In the genomic region with DNA sequence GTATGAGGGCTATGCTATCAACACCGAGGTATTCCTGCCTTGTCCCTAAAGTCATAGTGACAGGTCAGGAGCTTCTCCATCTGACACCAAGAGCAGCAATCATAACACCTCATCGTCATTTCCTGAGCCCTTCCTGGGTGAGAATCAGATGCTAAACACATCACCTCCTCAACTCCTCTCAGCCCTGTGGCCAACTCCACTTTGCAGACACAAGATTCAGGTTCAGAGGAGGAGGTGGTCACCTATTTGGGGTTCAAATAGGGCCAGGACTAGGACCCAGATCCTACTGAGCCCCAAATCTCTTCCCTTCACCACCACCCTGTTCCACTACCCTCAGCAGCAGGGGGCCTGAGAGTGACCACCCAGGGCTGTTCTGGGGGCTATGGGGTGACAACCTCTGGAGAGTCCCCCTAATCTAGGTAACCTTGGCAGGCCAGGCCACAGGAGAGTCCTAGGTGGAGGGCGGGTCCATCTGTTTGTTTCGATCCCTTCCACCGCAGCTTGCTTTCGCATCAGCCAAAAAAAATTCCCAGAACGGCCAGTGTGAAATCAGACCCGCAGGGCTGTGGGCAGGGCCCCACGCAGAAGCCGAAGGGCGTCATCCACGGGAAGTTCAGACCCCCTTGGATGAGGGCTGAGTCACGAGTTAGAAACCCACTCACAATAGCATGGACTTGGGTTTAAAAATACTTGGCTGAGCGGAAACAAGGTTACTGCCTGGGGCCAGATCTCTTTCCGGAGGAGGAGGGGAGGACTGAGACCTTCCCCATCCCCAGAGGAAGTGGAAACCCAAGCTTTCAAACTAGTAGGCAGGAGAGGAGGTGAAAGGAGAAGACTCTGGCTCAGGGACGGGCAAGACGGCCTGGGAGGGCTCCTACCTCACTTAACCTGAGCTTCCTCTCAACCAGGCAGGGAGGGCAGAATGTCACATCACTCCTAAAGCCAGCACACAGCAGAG, we compare ENCODE assay signal across 8 cellular contexts. TPM values are rescaled to one million over a fixed set of nuclear protein-coding genes. Genes with fewer than 3 reads are reported as not detected.
DNase-seq lines count a peak whose midpoint lies in the region; ATAC-seq, FAIRE-seq and TF ChIP-seq lines count a peak whose summit lies in the region.

No MANE protein-coding gene starts in this region.

- H3K27ac Mint-ChIP-seq in activated B cell treated with CpG ODN at 0.5 μM for 24 hours: peak overlapping the region; percentile 96

- H3K4me3 ChIP-seq in H1 (ENCODE audit: extremely low read depth in 1 of 4, insufficient read depth in 2 of 4, low read depth in 3 of 4, low read length in 4 of 4) (no peak overlapping the region), neuronal stem cell (ENCODE audit: low read length in 2 of 2) (no peak overlapping the region), uterus (no peak overlapping the region)

- H3K27me3 Mint-ChIP-seq in activated B cell treated with CpG ODN at 0.5 μM for 24 hours: no peaks in the 10 kb centered on the region

- no peak overlapping the region for H3K23ac ChIP-seq in H1 (ENCODE audit: insufficient read length)
- no peak overlapping the region for H3K23ac ChIP-seq in neuronal stem cell (ENCODE audit: low read depth, low read length, poor library complexity)

- 86% methylated on average over 17 of the region's 17 CpGs; no CpG with 5 or more reads in 1 of the 2 experiments for WGBS in H1 (ENCODE audit: extremely low coverage in 1 of 2, insufficient coverage in 1 of 2, insufficient read length in 1 of 2, insufficient replicate concordance in 2 of 2, low coverage in 1 of 2, low lambda C conversion rate in 2 of 2, missing lambda C conversion rate in 1 of 2), 2 experiments
- no CpG with 5 or more reads among the region's 17 CpGs for WGBS in neuronal stem cell (ENCODE audit: extremely low coverage in 2 of 2, insufficient read length in 2 of 2, insufficient replicate concordance in 1 of 2), 2 donors

- no peak overlapping the region for H2BK12ac ChIP-seq in H1 (ENCODE audit: low read depth, low read length)
- H2BK12ac ChIP-seq in neuronal stem cell (ENCODE audit: low read length): no peak overlapping the region

- peaks cover 0 to 22% (median 7%) of the 10 kb centered on the region in 4 experiments; a peak in 4 of 7 replicates for H3K4me1 ChIP-seq in H1 (replicated peaks in 1 of 4; ENCODE audit: control insufficient read depth in 3 of 4, insufficient read depth in 4 of 4, low read length in 3 of 4)
- peaks cover 5 to 10% of the 10 kb centered on the region in 2 donors for H3K4me1 ChIP-seq in neuronal stem cell (ENCODE audit: control insufficient read depth in 2 of 2, insufficient read depth in 1 of 2, low read depth in 1 of 2, low read length in 2 of 2)
- no peaks in the 10 kb centered on the region for H3K4me1 ChIP-seq in uterus

- H3K9me3 Mint-ChIP-seq in activated B cell treated with CpG ODN at 0.5 μM for 24 hours: no peaks in the 10 kb centered on the region

- H3K4me1 Mint-ChIP-seq in activated B cell treated with CpG ODN at 0.5 μM for 24 hours: peaks cover 90% of the 10 kb centered on the region

- intact Hi-C loops in activated B cell treated with CpG ODN at 0.5 μM for 24 hours (cut with micrococcal nuclease) (loop anchor here (1.0 kb wide), 1 partner anchor 8 kb away; no protein-coding TSS in a partner anchor), uterus (cut with DNase I; ENCODE audit: low total_unique reads) (no loop called here)

- H2BK15ac ChIP-seq in H1 (ENCODE audit: low read length): 0 out of 2 replicates have a peak overlapping the region, but pooled peaks have one; percentile 75
- H2BK15ac ChIP-seq in neuronal stem cell (ENCODE audit: low read length): no peak overlapping the region

- H4K5ac ChIP-seq in H1 (ENCODE audit: insufficient read length, low read depth, low read length): no peak overlapping the region

- no peak for TF ChIP-seq POLR2A in H1 (IDR thresholded peaks at IDR 0.05; ENCODE audit: control extremely low read depth in 1 of 2, low read depth in 2 of 2, low read length in 2 of 2)
- TF ChIP-seq POLR2A in uterus (IDR thresholded peaks at IDR 0.05): no peak

- CTCF ChIA-PET in activated B cell treated with CpG ODN at 0.5 μM for 24 hours (lab: Charles Lee) (interaction anchor here (1.4 to 2.1 kb wide), 2 partner anchors 9 to 68 kb away, joined by 4 to 8 read pairs; a partner anchor contains a TSS), H1 (lab: Charles Lee; ENCODE audit: partially characterized antibody) (interaction anchor here (0.9 to 2.0 kb wide), 7 partner anchors 10 to 112 kb away, joined by 3 to 16 read pairs (median 5); a partner anchor contains a TSS)

- TF ChIP-seq RAD21 in H1 (IDR thresholded peaks at IDR 0.05 in 1 of 2, conservative IDR thresholded peaks at IDR 0.05 in 1 of 2; ENCODE audit: low read depth in 2 of 2, low read length in 2 of 2): no peak

- no peaks in the 10 kb centered on the region for H3K36me3 ChIP-seq in H1 (ENCODE audit: control insufficient read depth in 2 of 4, insufficient read depth in 4 of 4, low read length in 3 of 4)
- peaks cover 0 to 3% of the 10 kb centered on the region in 2 donors for H3K36me3 ChIP-seq in neuronal stem cell (replicated peaks in 1 of 2; ENCODE audit: control insufficient read depth in 2 of 2, insufficient read depth in 2 of 2, low read length in 2 of 2)
- H3K36me3 ChIP-seq in uterus: no peaks in the 10 kb centered on the region

- POLR2A ChIA-PET in activated B cell treated with CpG ODN at 0.5 μM for 24 hours (lab: Charles Lee): interaction anchor here (0.5 to 2.9 kb wide), 11 partner anchors 8 to 582 kb away, joined by 3 to 25 read pairs (median 5); a partner anchor contains a TSS
- POLR2A ChIA-PET in H1 (lab: Charles Lee; ENCODE audit: partially characterized antibody): interaction anchor here (1.2 to 2.3 kb wide), 2 partner anchors 9 kb away, joined by 3 to 8 read pairs; a partner anchor contains a TSS

- H2BK120ac ChIP-seq in H1 (replicated peaks; ENCODE audit: low read depth, low read length): no peak overlapping the region
- no peak overlapping the region for H2BK120ac ChIP-seq in neuronal stem cell (ENCODE audit: low read depth, low read length)

- H3K18ac ChIP-seq in H1 (ENCODE audit: extremely low read depth, low read length) (0 out of 2 replicates have a peak overlapping the region, but pooled peaks have one; percentile 9), neuronal stem cell (ENCODE audit: low read length) (peak overlapping the region; percentile 40)

- no peak overlapping the region for H2AK5ac ChIP-seq in H1 (ENCODE audit: low read depth, low read length)
- no peak overlapping the region for H2AK5ac ChIP-seq in neuronal stem cell (ENCODE audit: low read depth, low read length)

- H2BK5ac ChIP-seq in H1 (ENCODE audit: low read depth, low read length) (peak overlapping the region; percentile 76), neuronal stem cell (ENCODE audit: low read length) (no peak overlapping the region)

- H3K14ac ChIP-seq in H1 (ENCODE audit: insufficient read length) (no peak overlapping the region), neuronal stem cell (ENCODE audit: low read length) (no peak overlapping the region)

- ATAC-seq in HG03457 (IDR thresholded peaks at IDR 0.05; ENCODE audit: unreplicated experiment): peak; percentile 27
- peak; percentile 10 for ATAC-seq in activated B cell treated with CpG ODN at 0.5 μM for 24 hours (ENCODE audit: low read depth)

- H4K20me1 ChIP-seq in H1 (replicated peaks in 1 of 2; ENCODE audit: control insufficient read depth in 1 of 2, insufficient read depth in 2 of 2, low read length in 2 of 2): peaks cover 0 to 2% of the 10 kb centered on the region in 2 experiments

- 0 out of 2 replicates have a peak, but pooled peaks cover 3% of the 10 kb centered on the region for H3K23me2 ChIP-seq in H1 (ENCODE audit: low read depth, low read length)

- H2AFZ ChIP-seq in H1 (ENCODE audit: low read length) (no peak overlapping the region), neuronal stem cell (ENCODE audit: low read length) (no peak overlapping the region)

- DNase-seq in GM19238 (ENCODE audit: insufficient read length, low spot score) (peak; percentile 63), activated B cell treated with CpG ODN at 0.5 μM for 24 hours (no peak), H1 (ENCODE audit: low read depth in 1 of 2, low spot score in 2 of 2) (no peak), neuronal stem cell (ENCODE audit: low spot score) (no peak), NAMALWA (ENCODE audit: low spot score) (no peak), uterus (no peak), NCI-H1436 treated with DMSO at 0.1 percent for 48 hours (lab: John Stamatoyannopoulos, UW) (no peak)

- H3K4ac ChIP-seq in H1 (replicated peaks; ENCODE audit: insufficient read length, low read depth, low read length) (no peak overlapping the region), neuronal stem cell (ENCODE audit: low read length) (no peak overlapping the region)

- no peak for TF ChIP-seq EP300 in H1 (IDR thresholded peaks at IDR 0.05; ENCODE audit: borderline replicate concordance in 1 of 2, low read depth in 2 of 2, low read length in 2 of 2)

- peaks cover 47% of the 10 kb centered on the region for H3K36me3 Mint-ChIP-seq in activated B cell treated with CpG ODN at 0.5 μM for 24 hours (ENCODE audit: low read depth)

- H3K27ac ChIP-seq in H1 (ENCODE audit: low read depth, low read length): no peak overlapping the region
- H3K27ac ChIP-seq in neuronal stem cell (replicated peaks; ENCODE audit: low read length): no peak overlapping the region
- peak overlapping the region in 1 of 2 donors; percentile 2 for H3K27ac ChIP-seq in uterus

- H3K9ac ChIP-seq in H1 (replicated peaks in 1 of 4; ENCODE audit: extremely low read depth in 1 of 4, low read depth in 3 of 4, low read length in 3 of 4) (no peak overlapping the region), neuronal stem cell (ENCODE audit: low read depth, low read length, poor library complexity) (no peak overlapping the region)

- H3K79me1 ChIP-seq in H1 (ENCODE audit: low read depth, low read length): peaks cover 8% of the 10 kb centered on the region; the same call in 1 of the 2 replicates
- H3K79me1 ChIP-seq in neuronal stem cell (ENCODE audit: low read depth, low read length): peaks cover 2% of the 10 kb centered on the region

- H3K4me2 ChIP-seq in H1 (ENCODE audit: insufficient read depth in 1 of 2, low read depth in 2 of 2, low read length in 2 of 2) (peak overlapping the region in 1 of 2 experiments; percentile 28; a peak in 1 of 4 replicates), neuronal stem cell (ENCODE audit: insufficient read depth, low read length, poor library complexity, severe bottlenecking) (no peak overlapping the region)

- H2BK20ac ChIP-seq in H1 (ENCODE audit: low read length): no peak overlapping the region

- no peaks in the 10 kb centered on the region for H3K9me3 ChIP-seq in H1 (ENCODE audit: insufficient read depth in 2 of 2, low read depth in 1 of 2, low read length in 1 of 2)
- no peaks in the 10 kb centered on the region for H3K9me3 ChIP-seq in neuronal stem cell (replicated peaks in 1 of 2; ENCODE audit: control insufficient read depth in 2 of 2, insufficient read depth in 1 of 2, low read depth in 1 of 2, low read length in 2 of 2)
- no peaks in the 10 kb centered on the region for H3K9me3 ChIP-seq in uterus

- H3K56ac ChIP-seq in H1 (replicated peaks; ENCODE audit: insufficient read length, low read depth, low read length): no peak overlapping the region

- H4K8ac ChIP-seq in H1 (ENCODE audit: extremely low read depth, insufficient read depth, low read length) (no peak overlapping the region; the same call in 1 of the 2 replicates), neuronal stem cell (ENCODE audit: low read depth, low read length) (no peak overlapping the region)

- no peak overlapping the region for H4K91ac ChIP-seq in H1 (replicated peaks; ENCODE audit: insufficient read length, low read length)
- no peak overlapping the region for H4K91ac ChIP-seq in neuronal stem cell (ENCODE audit: low read depth, low read length, poor library complexity)

- no peaks in the 10 kb centered on the region for H3K27me3 ChIP-seq in H1 (replicated peaks in 1 of 4; ENCODE audit: control insufficient read depth in 3 of 4, extremely low read depth in 1 of 4, insufficient read depth in 3 of 4, low read length in 3 of 4)
- H3K27me3 ChIP-seq in neuronal stem cell (ENCODE audit: control insufficient read depth in 3 of 3, insufficient read depth in 3 of 3, low read depth in 1 of 3, low read length in 3 of 3): no peaks in the 10 kb centered on the region
- no peaks in the 10 kb centered on the region for H3K27me3 ChIP-seq in uterus

- H3K4me3 Mint-ChIP-seq in activated B cell treated with CpG ODN at 0.5 μM for 24 hours: peak overlapping the region; percentile 78

- peaks cover 0 to 11% of the 10 kb centered on the region in 2 experiments; a peak in 1 of 4 replicates for H3K79me2 ChIP-seq in H1 (ENCODE audit: control insufficient read depth in 1 of 2, insufficient read depth in 2 of 2, low read length in 2 of 2)

- no peak for FAIRE-seq in H1 (lab: Jason Lieb, UNC)

- TF ChIP-seq CTCF in activated B cell treated with CpG ODN at 0.5 μM for 24 hours (IDR thresholded peaks at IDR 0.05) (no peak), H1 (IDR thresholded peaks at IDR 0.05; ENCODE audit: control extremely low read depth in 1 of 3, insufficient read depth in 1 of 3, low read depth in 1 of 3, low read length in 3 of 3) (no peak), uterus (IDR thresholded peaks at IDR 0.05) (no peak)

RNA-seq across cellular contexts. Expression of a gene that starts 8.7 kb away (rescaled TPM):
- total RNA-seq in activated B cell treated with CpG ODN at 0.5 μM for 24 hours: 233 and 276 TPM in 2 replicates
- 20.8 and 21.4 TPM in 2 replicates for total RNA-seq in H1 (2021; fragmentation: NEBNext Ultra II Directional; extraction: Animal tissue kit (Norgen Biotek cat#: 25700))
- polyA plus RNA-seq in H1 (2011; rRNA removed): 10.5 and 11.2 TPM in 2 replicates
- polyA plus RNA-seq in H1 (2011; cell fraction: cytosol; rRNA removed): 9.1 TPM
- polyA plus RNA-seq in H1 (2011; cell fraction: nucleus; rRNA removed): 23.7 TPM
- 13.1 to 18.3 TPM (median 14.2 TPM) in 4 replicates for polyA plus RNA-seq in H1 (2012, experiment 1 of 2)
- polyA plus RNA-seq in H1 (2012, experiment 2 of 2): 10.4 TPM
- 10.8 TPM for polyA plus RNA-seq in H1 (2013, experiment 1 of 2)
- 9.6 TPM for polyA plus RNA-seq in H1 (2013, experiment 2 of 2)
- polyA minus RNA-seq in H1 (2011; rRNA and poly(A)+ RNA removed): 10.5 and 10.7 TPM in 2 replicates
- polyA minus RNA-seq in H1 (2011; cell fraction: cytosol; rRNA and poly(A)+ RNA removed): 16.5 TPM
- polyA minus RNA-seq in H1 (2011; cell fraction: nucleus; rRNA and poly(A)+ RNA removed): 21.9 TPM
- polyA plus RNA-seq in neuronal stem cell (2013, experiment 1 of 2): 4.8 TPM
- 4.6 TPM for polyA plus RNA-seq in neuronal stem cell (2013, experiment 2 of 2)
- total RNA-seq in uterus: 10 to 100 TPM in 2 of 4 donors, 1 to 10 TPM in 2; 3.3 to 24.6 (median 13.4) TPM

RNA-seq across cellular contexts. Expression of a gene that starts 14.7 kb away (rescaled TPM):
- total RNA-seq in activated B cell treated with CpG ODN at 0.5 μM for 24 hours (not detected in 2 replicates), uterus (not detected)
- not detected in 2 replicates for total RNA-seq in H1 (2021; fragmentation: NEBNext Ultra II Directional; extraction: Animal tissue kit (Norgen Biotek cat#: 25700))
- polyA plus RNA-seq in H1 (2011; rRNA removed): not detected in 2 replicates
- polyA plus RNA-seq in H1 (2011; cell fraction: cytosol; rRNA removed): not detected
- polyA plus RNA-seq in H1 (2011; cell fraction: nucleus; rRNA removed): not detected
- not detected in 4 replicates for polyA plus RNA-seq in H1 (2012, experiment 1 of 2)
- not detected for polyA plus RNA-seq in H1 (2012, experiment 2 of 2)
- polyA plus RNA-seq in H1 (2013, experiment 1 of 2): not detected
- polyA plus RNA-seq in H1 (2013, experiment 2 of 2): not detected
- polyA minus RNA-seq in H1 (2011; rRNA and poly(A)+ RNA removed): not detected in 2 replicates
- not detected for polyA minus RNA-seq in H1 (2011; cell fraction: cytosol; rRNA and poly(A)+ RNA removed)
- polyA minus RNA-seq in H1 (2011; cell fraction: nucleus; rRNA and poly(A)+ RNA removed): not detected
- 0.15 TPM for polyA plus RNA-seq in neuronal stem cell (2013, experiment 1 of 2)
- polyA plus RNA-seq in neuronal stem cell (2013, experiment 2 of 2): 0.47 TPM
